Comparison of ENCODE assay signal across 27 cellular contexts in genomic region chr7:27943261-27943660, GRCh38.
"Had no signal": no experiment of that assay in that cellular context is flagged by ENCODE, and none has a peak within 500 bp of the region (broad histone marks: within the 10 kb centered on the region; RNA-seq: fewer than 3 reads in every experiment).

No MANE protein-coding gene starts in this region.

- H3K9me3 Mint-ChIP-seq: activated CD4-positive, alpha-beta T cell treated with anti-CD3 and anti-CD28 coated beads, Interleukin-2, amount 10 ng/mL, durations not matched to agents 7 days and 5 days; activated T-cell treated with anti-CD3 and anti-CD28 coated beads, Interleukin-2, amount 50 U/mL, for 4 hours; activated T-helper 17 cell treated with anti-CD3 and anti-CD28 coated beads, Interleukin-2, amount 50 U/mL, for 72 hours; effector memory CD8-positive, alpha-beta T cell; nephron progenitor cell had no signal

- H3K27me3 Mint-ChIP-seq: activated CD4-positive, alpha-beta memory T cell treated with anti-CD3 and anti-CD28 coated beads, Interleukin-2, amount 10 ng/mL, durations not matched to agents 7 days and 5 days; activated T-helper 17 cell treated with anti-CD3 and anti-CD28 coated beads, Interleukin-2, amount 50 U/mL, for 72 hours; effector memory CD8-positive, alpha-beta T cell had no signal

- H3K4me3 Mint-ChIP-seq: activated CD4-positive, alpha-beta memory T cell treated with anti-CD3 and anti-CD28 coated beads, Interleukin-2, amount 10 ng/mL, durations not matched to agents 7 days and 5 days; activated CD4-positive, alpha-beta T cell treated with anti-CD3 and anti-CD28 coated beads, Interleukin-2, amount 10 ng/mL, durations not matched to agents 7 days and 5 days; activated T-cell treated with anti-CD3 and anti-CD28 coated beads, Interleukin-2, amount 50 U/mL, for 4 hours; activated T-helper 17 cell treated with anti-CD3 and anti-CD28 coated beads, Interleukin-2, amount 50 U/mL, for 72 hours; effector memory CD8-positive, alpha-beta T cell; nephron progenitor cell had no signal

- DNase-seq: activated CD4-positive, alpha-beta memory T cell treated with anti-CD3 and anti-CD28 coated beads, Interleukin-2, amount 10 ng/mL, durations not matched to agents 7 days and 5 days; activated CD4-positive, alpha-beta T cell treated with anti-CD3 and anti-CD28 coated beads for 1 hour; activated CD4-positive, alpha-beta T cell treated with anti-CD3 and anti-CD28 coated beads, Interleukin-2, amount 10 ng/mL, durations not matched to agents 7 days and 5 days; activated gamma-delta T cell treated with Interleukin-2 at 50 U/mL for 16 hours; activated naive CD4-positive, alpha-beta T cell treated with anti-CD3 and anti-CD28 coated beads, Interleukin-2, amount 50 U/mL, for 16 hours; activated T-cell treated with anti-CD3 and anti-CD28 coated beads, Interleukin-2, amount 50 U/mL, for 4 hours; amniotic stem cell; brain microvascular endothelial cell; cortex of kidney; effector memory CD8-positive, alpha-beta T cell; erythroblast; foreskin melanocyte; glutamatergic neuron; islet precursor cell; left ventricle myocardium superior; mammary epithelial cell; nephron progenitor cell; ovary; stimulated activated CD4-positive, alpha-beta T cell treated with anti-CD3 and anti-CD28 coated beads, Interleukin-15, amount 100 ng/mL, for 24 hours; stimulated activated CD4-positive, alpha-beta T cell treated with anti-CD3 and anti-CD28 coated beads, Interleukin-2, amount 100 ng/mL, for 24 hours; stimulated activated naive CD4-positive, alpha-beta T cell; T-helper 2 cell had no signal

- ATAC-seq: activated T-cell treated with anti-CD3 and anti-CD28 coated beads, Interleukin-2, amount 50 U/mL, for 4 hours; activated T-helper 17 cell treated with anti-CD3 and anti-CD28 coated beads, Interleukin-2, amount 50 U/mL, for 72 hours; effector memory CD8-positive, alpha-beta T cell; left ventricle myocardium superior had no signal

- H3K4me3 ChIP-seq: ovary, prostate gland, tibial nerve had no signal

- H3K27ac Mint-ChIP-seq: activated CD4-positive, alpha-beta memory T cell treated with anti-CD3 and anti-CD28 coated beads, Interleukin-2, amount 10 ng/mL, durations not matched to agents 7 days and 5 days; activated CD4-positive, alpha-beta T cell treated with anti-CD3 and anti-CD28 coated beads, Interleukin-2, amount 10 ng/mL, durations not matched to agents 7 days and 5 days; activated T-helper 17 cell treated with anti-CD3 and anti-CD28 coated beads, Interleukin-2, amount 50 U/mL, for 72 hours; effector memory CD8-positive, alpha-beta T cell; nephron progenitor cell had no signal

- H3K27me3 ChIP-seq: brain microvascular endothelial cell, neutrophil, ovary, tibial nerve had no signal

- H3K36me3 ChIP-seq: brain microvascular endothelial cell, neutrophil, ovary, prostate gland had no signal

- FAIRE-seq: astrocyte had no signal

- H3K9me3 ChIP-seq: neutrophil, ovary, prostate gland had no signal

- H3K27ac ChIP-seq: brain microvascular endothelial cell, neutrophil, ovary, prostate gland, tibial nerve had no signal

- H3K4me1 Mint-ChIP-seq: activated CD4-positive, alpha-beta memory T cell treated with anti-CD3 and anti-CD28 coated beads, Interleukin-2, amount 10 ng/mL, durations not matched to agents 7 days and 5 days; activated CD4-positive, alpha-beta T cell treated with anti-CD3 and anti-CD28 coated beads, Interleukin-2, amount 10 ng/mL, durations not matched to agents 7 days and 5 days had no signal

- H3K4me1 ChIP-seq: prostate gland had no signal
